Comparison of ENCODE assay signal across 8 cellular contexts in the genomic region with DNA sequence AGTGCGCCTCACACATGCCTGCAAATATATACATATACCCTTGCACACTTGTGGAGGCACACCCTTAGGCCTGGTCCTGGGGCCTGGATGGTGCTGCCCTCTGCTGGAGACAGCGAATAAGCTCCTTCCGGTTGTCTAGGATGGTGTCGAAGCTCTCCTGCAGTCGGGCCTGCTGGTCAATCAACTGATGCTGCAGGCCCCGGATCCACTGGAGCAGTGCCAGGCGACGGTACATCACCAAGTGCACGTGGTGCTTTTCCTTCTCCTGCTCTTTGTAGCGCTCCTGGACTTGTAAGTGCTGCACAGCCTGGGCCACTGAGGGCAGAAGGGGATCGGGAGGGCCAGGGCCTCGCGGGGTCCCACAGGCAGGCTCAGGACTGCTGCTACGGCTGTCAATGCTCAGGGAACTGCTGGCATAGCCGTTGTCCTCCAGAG. TPM values are rescaled to one million over a fixed set of nuclear protein-coding genes. Genes with fewer than 3 reads are reported as not detected.
A peak's percentile ranks its signal among the peaks of the same experiment; 100 is the strongest.
DNase-seq lines count a peak whose midpoint lies in the region; ATAC-seq, FAIRE-seq and TF ChIP-seq lines count a peak whose summit lies in the region.

No MANE protein-coding gene starts in this region.

- DNase-seq in D721Med (ENCODE audit: insufficient read length, low spot score) (peak; percentile 90), HEK293T (ENCODE audit: extremely low spot score) (peak; percentile 85), NCI-H345 (lab: John Stamatoyannopoulos, UW) (peak; percentile 75), left lobe of liver (ENCODE audit: low spot score) (peak; percentile 72)
- DNase-seq in central memory CD4-positive, alpha-beta T cell = peak; percentile 61
- DNase-seq in stimulated activated CD4-positive, alpha-beta T cell treated with anti-CD3 and anti-CD28 coated beads, Interleukin-4, amount 100 ng/mL, for 48 hours (ENCODE audit: low read depth in 2 of 2) = peak; percentile 76 to 77

- no peak for FAIRE-seq in D721Med (lab: Jason Lieb, UNC)

- ATAC-seq in activated CD4-positive, CD25-positive, alpha-beta regulatory T cell treated with anti-CD3 and anti-CD28 coated beads, Interleukin-2, amount 50 U/mL, for 24 hours = peak; percentile 47 to 54
- ATAC-seq in left lobe of liver = peak; percentile 73
- ATAC-seq in GM19035 (IDR thresholded peaks at IDR 0.05; ENCODE audit: unreplicated experiment) = no peak

- TF ChIP-seq CTCF in D721Med (IDR thresholded peaks at IDR 0.05; ENCODE audit: insufficient read depth, missing control alignments) = peak; percentile 81

- CTCF ChIA-PET in HEK293T (lab: Yijun Ruan, JAX) = interaction anchor here (0.6 to 3.4 kb wide), 27 partner anchors 9 to 642 kb away, joined by 3 to 32 read pairs (median 4); partner anchors contain the start of genes CLSPN, KIAA0319L and NCDN

- POLR2A ChIA-PET in HEK293T (lab: Yijun Ruan, JAX) = interaction anchor here (0.6 to 1.4 kb wide), 5 partner anchors 54 to 148 kb away, joined by 3 to 10 read pairs (median 4); partner anchors contain the start of gene CLSPN

TF ChIP-seq in HEK293T, 16 proteins besides CTCF, POLR2A, EP300 and RAD21:
- TF ChIP-seq, protein P1, sequence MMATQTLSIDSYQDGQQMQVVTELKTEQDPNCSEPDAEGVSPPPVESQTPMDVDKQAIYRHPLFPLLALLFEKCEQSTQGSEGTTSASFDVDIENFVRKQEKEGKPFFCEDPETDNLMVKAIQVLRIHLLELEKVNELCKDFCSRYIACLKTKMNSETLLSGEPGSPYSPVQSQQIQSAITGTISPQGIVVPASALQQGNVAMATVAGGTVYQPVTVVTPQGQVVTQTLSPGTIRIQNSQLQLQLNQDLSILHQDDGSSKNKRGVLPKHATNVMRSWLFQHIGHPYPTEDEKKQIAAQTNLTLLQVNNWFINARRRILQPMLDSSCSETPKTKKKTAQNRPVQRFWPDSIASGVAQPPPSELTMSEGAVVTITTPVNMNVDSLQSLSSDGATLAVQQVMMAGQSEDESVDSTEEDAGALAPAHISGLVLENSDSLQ (IDR thresholded peaks at IDR 0.05) = peak; percentile 32; the same call in 1 of the 2 replicates
- no peak for TF ChIP-seq BHLHE40 (IDR thresholded peaks at IDR 0.05; ENCODE audit: borderline replicate concordance)

RNA-seq across cellular contexts. Expression of gene C1orf216, which starts 3.1 kb away (rescaled TPM):
- total RNA-seq in left lobe of liver = 2.4 TPM

RNA-seq across cellular contexts. Expression of gene CLSPN, which starts 54.2 kb away (rescaled TPM):
- total RNA-seq in left lobe of liver = 0.10 TPM
